1 cellular context compared by ENCODE assay signal in the genomic region with DNA sequence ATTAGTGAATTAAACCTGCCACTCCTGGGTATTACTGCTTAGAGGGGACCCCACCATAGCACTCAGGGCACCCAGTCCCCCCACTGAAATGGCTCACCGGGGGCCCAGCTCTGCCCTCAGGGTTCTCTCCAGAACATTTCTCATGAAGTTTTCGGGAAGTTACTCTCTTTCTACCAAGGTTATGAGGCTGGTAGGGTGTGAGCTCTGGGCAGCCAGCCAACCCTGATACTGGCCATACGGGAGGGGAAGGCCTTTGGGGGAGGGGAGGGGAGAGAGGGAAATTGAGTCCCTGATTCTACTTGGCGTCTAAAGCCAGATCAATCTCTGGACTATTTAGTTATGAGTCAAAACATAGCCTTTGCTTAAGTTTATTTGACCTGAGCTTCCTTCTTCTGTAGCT.
TF ChIP-seq lines count a peak whose summit lies in the region.

No MANE protein-coding gene starts in this region.

TF ChIP-seq in K562, 482 proteins besides CTCF, POLR2A, EP300 and RAD21 (continued from another document):
- TF ChIP-seq, protein P1, sequence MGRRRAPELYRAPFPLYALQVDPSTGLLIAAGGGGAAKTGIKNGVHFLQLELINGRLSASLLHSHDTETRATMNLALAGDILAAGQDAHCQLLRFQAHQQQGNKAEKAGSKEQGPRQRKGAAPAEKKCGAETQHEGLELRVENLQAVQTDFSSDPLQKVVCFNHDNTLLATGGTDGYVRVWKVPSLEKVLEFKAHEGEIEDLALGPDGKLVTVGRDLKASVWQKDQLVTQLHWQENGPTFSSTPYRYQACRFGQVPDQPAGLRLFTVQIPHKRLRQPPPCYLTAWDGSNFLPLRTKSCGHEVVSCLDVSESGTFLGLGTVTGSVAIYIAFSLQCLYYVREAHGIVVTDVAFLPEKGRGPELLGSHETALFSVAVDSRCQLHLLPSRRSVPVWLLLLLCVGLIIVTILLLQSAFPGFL (CRISPR knock-in tag; IDR thresholded peaks at IDR 0.05), result no peak
- TF ChIP-seq ESRRB (CRISPR knock-in tag; IDR thresholded peaks at IDR 0.05; ENCODE audit: borderline replicate concordance), result no peak
